18 cellular contexts compared by ENCODE assay signal in genomic region chr12:101885912-101886561, GRCh38. TPM values are rescaled to one million over a fixed set of nuclear protein-coding genes. Genes with fewer than 3 reads are reported as not detected.
DNase-seq lines count a peak whose midpoint lies in the region; ATAC-seq, FAIRE-seq and TF ChIP-seq lines count a peak whose summit lies in the region.
"Had no signal": no experiment of that assay in that cellular context is flagged by ENCODE, and none has a peak within 500 bp of the region (broad histone marks: within the 10 kb centered on the region; RNA-seq: fewer than 3 reads in every experiment).

No MANE protein-coding gene starts in this region.

- no peaks in the 10 kb centered on the region; the same call in 2 of the 3 replicates for H3K9me3 ChIP-seq in GM12878 (replicated peaks; ENCODE audit: control insufficient read depth, insufficient read depth, low read length)
- no peaks in the 10 kb centered on the region for H3K9me3 ChIP-seq in transverse colon
- H3K9me3 ChIP-seq: neutrophil had no signal

- FAIRE-seq in GM18507 (lab: Jason Lieb, UNC) (peak; percentile 92), GM12878 (lab: Jason Lieb, UNC) (no peak)
- FAIRE-seq: K562, small intestine, TTC549 had no signal

- SMC1A ChIA-PET in GM12878 (lab: Charles Lee; ENCODE audit: uncharacterized antibody, unreplicated experiment) = interaction anchor here (0.8 to 3.7 kb wide), 7 partner anchors 11 to 112 kb away, joined by 3 to 18 read pairs (median 5); no protein-coding TSS in a partner anchor

- WGBS in GM12878 (ENCODE audit: insufficient coverage, insufficient replicate concordance, low lambda C conversion rate, missing lambda C conversion rate) = 87% methylated on average over 4 of the region's 4 CpGs
- WGBS in transverse colon (ENCODE audit: low coverage in 1 of 2), 2 donors = 69 to 87% methylated on average over 4 of the region's 4 CpGs

- no peaks in the 10 kb centered on the region for H3K27me3 ChIP-seq in GM12878 (replicated peaks in 1 of 2; ENCODE audit: control insufficient read depth in 2 of 2, insufficient read depth in 2 of 2, low read length in 1 of 2)
- no peaks in the 10 kb centered on the region for H3K27me3 ChIP-seq in transverse colon
- H3K27me3 ChIP-seq: neutrophil had no signal

- no peak for TF ChIP-seq RAD21 in GM12878 (IDR thresholded peaks at IDR 0.05; ENCODE audit: insufficient read depth, low read depth, low read length)

- in situ Hi-C loops in GM12878 (cut with MboI) = no loop called here
- in situ Hi-C loops in transverse colon (cut with MboI; ENCODE audit: low pct_ligation_motif_present in 1 of 4, low pct_unique_long_range_greater_than_20kb in 1 of 4, low sequenced_read_pairs in 3 of 4) = no loop called here

- CTCF ChIA-PET in GM12878 (lab: Yijun Ruan, JAX) = interaction anchor here (0.9 to 4.3 kb wide), 3 partner anchors 15 to 50 kb away, joined by 3 to 24 read pairs (median 5); no protein-coding TSS in a partner anchor

- H3K4me3 ChIP-seq in GM12878 (0 out of 2 replicates have a peak overlapping the region, but pooled peaks have one; percentile 32), transverse colon (no peak overlapping the region)
- H3K4me3 ChIP-seq: K562, SK-N-MC had no signal

- TF ChIP-seq POLR2A in GM12878 (IDR thresholded peaks at IDR 0.05; ENCODE audit: low read depth, low read length) = no peak
- no peak for TF ChIP-seq POLR2A in transverse colon (IDR thresholded peaks at IDR 0.05)

- no peak for DNase-seq in GM18507 (ENCODE audit: extremely low spot score, insufficient read length, low read depth)
- DNase-seq in GM12878 (ENCODE audit: low read depth, low spot score) = no peak
- no peak for DNase-seq in NCI-H82 (lab: John Stamatoyannopoulos, UW)
- no peak for DNase-seq in transverse colon
- DNase-seq in GM10266 (ENCODE audit: extremely low spot score) = no peak
- DNase-seq in NCI-H1105 treated with DMSO at 0.1 percent for 48 hours (lab: John Stamatoyannopoulos, UW) = no peak
- DNase-seq: activated CD4-positive, alpha-beta memory T cell treated with anti-CD3 and anti-CD28 coated beads for 36 hours; cerebellar nuclear complex; H9; NCI-H1417 treated with DMSO at 0.1 percent for 48 hours; small intestine; stimulated activated naive CD8-positive, alpha-beta T cell treated with anti-CD3 and anti-CD28 coated beads, Interleukin-15, Interleukin-2, amounts not matched to agents 100 U/mL and 50 U/mL, for 24 hours had no signal

- no peak overlapping the region for H2AFZ ChIP-seq in GM12878 (ENCODE audit: control insufficient read depth, low read depth, low read length)

- H3K4me2 ChIP-seq in GM12878 (ENCODE audit: control insufficient read depth, insufficient read depth) = peak overlapping the region; percentile 72

- POLR2A ChIA-PET in GM12878 (lab: Charles Lee) = interaction anchor here (0.6 to 1.9 kb wide), 6 partner anchors 9 to 48 kb away, joined by 3 to 5 read pairs (median 3); partner anchors contain the start of gene DRAM1

- RAD21 ChIA-PET in GM12878 (lab: Charles Lee; ENCODE audit: unreplicated experiment) = interaction anchor here (0.7 to 1.6 kb wide), 9 partner anchors 8 to 57 kb away, joined by 3 to 7 read pairs (median 3); partner anchors contain the start of gene GNPTAB

- H3K27ac ChIP-seq in GM12878 (ENCODE audit: control insufficient read depth, insufficient read depth) (no peak overlapping the region), transverse colon (no peak overlapping the region)
- H3K27ac ChIP-seq: neutrophil, SK-N-MC had no signal

- H3K36me3 ChIP-seq in GM12878 (ENCODE audit: control insufficient read depth in 2 of 2, insufficient read depth in 2 of 2, low read length in 1 of 2) (peaks cover 0 to 8% of the 10 kb centered on the region in 2 experiments; a peak in 1 of 4 replicates), transverse colon (no peaks in the 10 kb centered on the region)
- H3K36me3 ChIP-seq: neutrophil had no signal

- TF ChIP-seq CTCF in GM12878 (IDR thresholded peaks at IDR 0.05 in 2 of 3, conservative IDR thresholded peaks at IDR 0.05 in 1 of 3; ENCODE audit: control insufficient read depth in 2 of 3, extremely low read depth in 1 of 3, insufficient read depth in 1 of 3, low read depth in 3 of 3, low read length in 3 of 3) = no peak
- TF ChIP-seq CTCF in transverse colon (IDR thresholded peaks at IDR 0.05) = no peak
- no peak for TF ChIP-seq CTCF in GM10266 (IDR thresholded peaks at IDR 0.05; ENCODE audit: control insufficient read depth, insufficient read depth, low read depth, missing control alignments)

- TF ChIP-seq EP300 in GM12878 (IDR thresholded peaks at IDR 0.05; ENCODE audit: borderline replicate concordance in 1 of 2, control insufficient read depth in 1 of 2, low read depth in 2 of 2, low read length in 2 of 2) (no peak), transverse colon (IDR thresholded peaks at IDR 0.05; ENCODE audit: low read depth) (no peak)

- peaks cover 74% of the 10 kb centered on the region for H3K79me2 ChIP-seq in GM12878 (ENCODE audit: control insufficient read depth, insufficient read depth, low read length)

- no peaks in the 10 kb centered on the region for H4K20me1 ChIP-seq in GM12878 (ENCODE audit: control insufficient read depth, insufficient read depth)

- H3K4me1 ChIP-seq in GM12878 (ENCODE audit: control insufficient read depth, insufficient read depth, low read length) (peaks cover 4% of the 10 kb centered on the region; the same call in 1 of the 2 replicates), transverse colon (peaks cover 0 to 3% (median 0%) of the 10 kb centered on the region in 4 donors)

- no TSS peak for BruUV-seq in GM12878 (replicated peaks; lab: Mats Ljungman, UMichigan)

- intact Hi-C loops in GM12878 (cut with micrococcal nuclease; ENCODE audit: unreplicated experiment) (no loop called here), transverse colon (cut with DNase I; ENCODE audit: low total_unique reads) (no loop called here)

- ATAC-seq in GM21381 (IDR thresholded peaks at IDR 0.05; ENCODE audit: unreplicated experiment) (peak; percentile 67), HG03060 (IDR thresholded peaks at IDR 0.05; ENCODE audit: low read depth, unreplicated experiment) (peak; percentile 44), GM12878 (peak; percentile 68)
- ATAC-seq: K562; stimulated activated naive CD8-positive, alpha-beta T cell treated with anti-CD3 and anti-CD28 coated beads, Interleukin-15, Interleukin-2, amounts not matched to agents 100 U/mL and 50 U/mL, for 24 hours had no signal

- H3K9ac ChIP-seq in GM12878 (ENCODE audit: control insufficient read depth, insufficient read depth, low read length) = no peak overlapping the region

RNA-seq across cellular contexts. Expression of gene DRAM1, which starts 8.7 kb away (rescaled TPM):
- 283 and 300 TPM in 2 replicates for total RNA-seq in GM12878 (2013; cell fraction: nucleolus; rRNA removed)
- total RNA-seq in GM12878 (2014; rRNA removed) = 34.0 and 41.1 TPM in 2 replicates
- 35.2 and 39.4 TPM in 2 replicates for total RNA-seq in GM12878 (2014; rRNA removed; fragmentation: Illumina TruSeq; extraction: Trizol)
- total RNA-seq in GM12878 (2021) = 38.7 and 41.6 TPM in 2 replicates
- 17.1 TPM for polyA plus RNA-seq in GM12878 (2011; ENCODE audit: low read depth)
- polyA plus RNA-seq in GM12878 (2011; rRNA removed) = 58.7 and 67.3 TPM in 2 replicates
- 25.7 and 35.5 TPM in 2 replicates for polyA plus RNA-seq in GM12878 (2011; cell fraction: cytosol; rRNA removed)
- polyA plus RNA-seq in GM12878 (2011; cell fraction: nucleus; rRNA removed) = 22.0 and 23.4 TPM in 2 replicates
- 32.6 and 42.2 TPM in 2 replicates for polyA plus RNA-seq in GM12878 (2012)
- 32.9 and 57.7 TPM in 2 replicates for polyA plus RNA-seq in GM12878 (2014; fragmentation: Illumina TruSeq; extraction: Trizol)
- polyA plus RNA-seq in GM12878 (2014; fragmentation: Nextera tagmentation; extraction: Ambion mirVana) = 10 to 100 TPM; 22.4 to 34.8 TPM
- polyA plus RNA-seq in GM12878 (2014; rRNA removed) = 45.9 and 47.2 TPM in 2 replicates
- polyA plus RNA-seq in GM12878 (2016; fragmentation: Nextera tagmentation; extraction: Ambion mirVana) = 10 to 100 TPM; 89.1 to 91.5 TPM
- 76.8 and 90.8 TPM in 2 replicates for polyA minus RNA-seq in GM12878 (2011; rRNA and poly(A)+ RNA removed)
- 12.6 and 17.9 TPM in 2 replicates for polyA minus RNA-seq in GM12878 (2011; cell fraction: cytosol; rRNA and poly(A)+ RNA removed)
- polyA minus RNA-seq in GM12878 (2011; cell fraction: nucleus; rRNA and poly(A)+ RNA removed) = 56.1 and 123 TPM in 2 replicates
- total RNA-seq in transverse colon = 10 to 100 TPM in 2 of 4 donors, 1 to 10 TPM in 2; 3.7 to 20.1 (median 8.7) TPM

RNA-seq across cellular contexts. Expression of gene GNPTAB, which starts 55.3 kb away (rescaled TPM):
- 233 and 257 TPM in 2 replicates for total RNA-seq in GM12878 (2013; cell fraction: nucleolus; rRNA removed)
- total RNA-seq in GM12878 (2014; rRNA removed) = 32.0 and 33.6 TPM in 2 replicates
- 36.8 and 38.9 TPM in 2 replicates for total RNA-seq in GM12878 (2014; rRNA removed; fragmentation: Illumina TruSeq; extraction: Trizol)
- total RNA-seq in GM12878 (2021) = 31.3 and 36.0 TPM in 2 replicates
- polyA plus RNA-seq in GM12878 (2011; ENCODE audit: low read depth) = 15.3 TPM
- polyA plus RNA-seq in GM12878 (2011; rRNA removed) = 37.4 and 52.1 TPM in 2 replicates
- polyA plus RNA-seq in GM12878 (2011; cell fraction: cytosol; rRNA removed) = 20.2 and 21.0 TPM in 2 replicates
- 19.2 and 25.4 TPM in 2 replicates for polyA plus RNA-seq in GM12878 (2011; cell fraction: nucleus; rRNA removed)
- 18.9 and 21.7 TPM in 2 replicates for polyA plus RNA-seq in GM12878 (2012)
- polyA plus RNA-seq in GM12878 (2014; fragmentation: Illumina TruSeq; extraction: Trizol) = 36.8 and 43.9 TPM in 2 replicates
- 10 to 100 TPM in 1 of 2 experiments, 1 to 10 TPM in 1; 9.8 to 10.5 TPM for polyA plus RNA-seq in GM12878 (2014; fragmentation: Nextera tagmentation; extraction: Ambion mirVana)
- 21.5 and 24.9 TPM in 2 replicates for polyA plus RNA-seq in GM12878 (2014; rRNA removed)
- polyA plus RNA-seq in GM12878 (2016; fragmentation: Nextera tagmentation; extraction: Ambion mirVana) = 10 to 100 TPM; 34.5 to 38.0 TPM
- 60.5 and 80.5 TPM in 2 replicates for polyA minus RNA-seq in GM12878 (2011; rRNA and poly(A)+ RNA removed)
- 14.0 and 15.3 TPM in 2 replicates for polyA minus RNA-seq in GM12878 (2011; cell fraction: cytosol; rRNA and poly(A)+ RNA removed)
- 24.1 and 46.2 TPM in 2 replicates for polyA minus RNA-seq in GM12878 (2011; cell fraction: nucleus; rRNA and poly(A)+ RNA removed)
- 10 to 100 TPM; 24.1 to 83.0 (median 64.5) TPM for total RNA-seq in transverse colon
